In genomic region chr1:26771643-26772321, GRCh38 we compare ENCODE assay signal across 9 cellular contexts. TPM values are rescaled to one million over a fixed set of nuclear protein-coding genes. Genes with fewer than 3 reads are reported as not detected.
DNase-seq lines count a peak whose midpoint lies in the region; ATAC-seq, FAIRE-seq and TF ChIP-seq lines count a peak whose summit lies in the region.
"Had no signal": no experiment of that assay in that cellular context is flagged by ENCODE, and none has a peak within 500 bp of the region (broad histone marks: within the 10 kb centered on the region; RNA-seq: fewer than 3 reads in every experiment).

No MANE protein-coding gene starts in this region.

- TF ChIP-seq CTCF in Calu3 (IDR thresholded peaks at IDR 0.05; ENCODE audit: unreplicated experiment), result no peak
- TF ChIP-seq CTCF in right atrium auricular region (IDR thresholded peaks at IDR 0.05), result no peak
- TF ChIP-seq CTCF in smooth muscle cell (IDR thresholded peaks at IDR 0.05; ENCODE audit: borderline replicate concordance, insufficient read depth, poor library complexity, severe bottlenecking), result no peak
- no peak for TF ChIP-seq CTCF in GM13977 (IDR thresholded peaks at IDR 0.05; ENCODE audit: extremely low read depth, insufficient read depth, missing control alignments)

- peaks cover 15% of the 10 kb centered on the region for H3K4me1 Mint-ChIP-seq in Calu3 (ENCODE audit: low read depth, unreplicated experiment)
- H3K4me1 Mint-ChIP-seq in activated naive CD8-positive, alpha-beta T cell treated with anti-CD3 and anti-CD28 coated beads, Interleukin-2, amount 50 U/mL, for 24 hours, result peaks cover 32% of the 10 kb centered on the region

- no peak overlapping the region for H2AFZ ChIP-seq in smooth muscle cell (ENCODE audit: low read depth)
- H2AFZ ChIP-seq: parathyroid adenoma had no signal

- H4K20me1 ChIP-seq in smooth muscle cell (ENCODE audit: low read depth), result peaks cover 75% of the 10 kb centered on the region

- CTCF ChIA-PET in Calu3 (lab: Charles Lee), result no interaction called here

- WGBS in smooth muscle cell (ENCODE audit: low lambda C conversion rate), result 23% methylated on average over 2 of the region's 2 CpGs

- ATAC-seq in activated naive CD8-positive, alpha-beta T cell treated with anti-CD3 and anti-CD28 coated beads, Interleukin-2, amount 50 U/mL, for 24 hours, result peak; percentile 86
- no peak for ATAC-seq in GM21360 (IDR thresholded peaks at IDR 0.05; ENCODE audit: unreplicated experiment)

- H3K27me3 ChIP-seq in right atrium auricular region (no peaks in the 10 kb centered on the region), smooth muscle cell (ENCODE audit: low read depth) (no peaks in the 10 kb centered on the region)

- H3K4me3 Mint-ChIP-seq in Calu3 (ENCODE audit: low read depth, unreplicated experiment), result no peak overlapping the region
- H3K4me3 Mint-ChIP-seq in activated naive CD8-positive, alpha-beta T cell treated with anti-CD3 and anti-CD28 coated beads, Interleukin-2, amount 50 U/mL, for 24 hours, result no peak overlapping the region

- peaks cover 12% of the 10 kb centered on the region for H3K79me2 ChIP-seq in smooth muscle cell (ENCODE audit: low read depth)
- H3K79me2 ChIP-seq: parathyroid adenoma had no signal

- no TSS peak for BruUV-seq in Calu3 (replicated peaks; lab: Mats Ljungman, UMichigan)

- peak overlapping the region; percentile 46 for H3K4me2 ChIP-seq in smooth muscle cell

- H3K4me1 ChIP-seq in right atrium auricular region, result peaks cover 0 to 38% of the 10 kb centered on the region in 2 donors
- no peaks in the 10 kb centered on the region for H3K4me1 ChIP-seq in smooth muscle cell (ENCODE audit: low read depth)

- peaks cover 34% of the 10 kb centered on the region for H3K36me3 Mint-ChIP-seq in Calu3 (ENCODE audit: insufficient read depth, unreplicated experiment)
- H3K36me3 Mint-ChIP-seq in activated naive CD8-positive, alpha-beta T cell treated with anti-CD3 and anti-CD28 coated beads, Interleukin-2, amount 50 U/mL, for 24 hours (ENCODE audit: low read depth), result peaks cover 80% of the 10 kb centered on the region

- intact Hi-C loops in Calu3 (cut with micrococcal nuclease; ENCODE audit: unreplicated experiment), result no loop called here

- peak overlapping the region; percentile 70 for H3K9ac ChIP-seq in smooth muscle cell (ENCODE audit: low read depth)
- H3K9ac ChIP-seq: parathyroid adenoma had no signal

- H3K9me3 Mint-ChIP-seq in Calu3 (ENCODE audit: low read depth, unreplicated experiment), result no peaks in the 10 kb centered on the region
- no peaks in the 10 kb centered on the region for H3K9me3 Mint-ChIP-seq in activated naive CD8-positive, alpha-beta T cell treated with anti-CD3 and anti-CD28 coated beads, Interleukin-2, amount 50 U/mL, for 24 hours

- in situ Hi-C loops in GM13977 (cut with MboI; ENCODE audit: low pct_unique_long_range_greater_than_20kb, low sequenced_read_pairs, unreplicated experiment), result no loop called here

- peak overlapping the region; percentile 61 for H3K27ac Mint-ChIP-seq in Calu3 (ENCODE audit: unreplicated experiment)
- peak overlapping the region; percentile 52 for H3K27ac Mint-ChIP-seq in activated naive CD8-positive, alpha-beta T cell treated with anti-CD3 and anti-CD28 coated beads, Interleukin-2, amount 50 U/mL, for 24 hours

- FAIRE-seq in HTR-8/SVneo (lab: Jason Lieb, UNC), result peak; percentile 96

- H3K4me3 ChIP-seq in right atrium auricular region (no peak overlapping the region), smooth muscle cell (no peak overlapping the region)

- peaks cover 37% of the 10 kb centered on the region for H3F3A ChIP-seq in smooth muscle cell (ENCODE audit: low read depth)

- peak; percentile 53 for DNase-seq in Calu3
- peak; percentile 79 for DNase-seq in HTR-8/SVneo (ENCODE audit: insufficient read length, low spot score)
- DNase-seq in activated naive CD8-positive, alpha-beta T cell treated with anti-CD3 and anti-CD28 coated beads, Interleukin-2, amount 50 U/mL, for 24 hours, result peak; percentile 27
- DNase-seq in right atrium auricular region (ENCODE audit: low spot score), result peak; percentile 65
- DNase-seq in smooth muscle cell (lab: John Stamatoyannopoulos, UW; ENCODE audit: unreplicated experiment), result peak; percentile 53
- no peak for DNase-seq in GM13977 (ENCODE audit: low spot score)
- no peak for DNase-seq in activated CD4-positive, CD25-positive, alpha-beta regulatory T cell (lab: John Stamatoyannopoulos, UW)

- no peaks in the 10 kb centered on the region for H3K27me3 Mint-ChIP-seq in Calu3 (ENCODE audit: unreplicated experiment)
- no peaks in the 10 kb centered on the region for H3K27me3 Mint-ChIP-seq in activated naive CD8-positive, alpha-beta T cell treated with anti-CD3 and anti-CD28 coated beads, Interleukin-2, amount 50 U/mL, for 24 hours

- H3K27ac ChIP-seq in right atrium auricular region (peak overlapping the region; percentile 37 to 61), smooth muscle cell (ENCODE audit: low read depth) (peak overlapping the region; percentile 93)
- H3K27ac ChIP-seq: parathyroid adenoma had no signal

- H3K9me3 ChIP-seq in right atrium auricular region (no peaks in the 10 kb centered on the region), smooth muscle cell (replicated peaks; ENCODE audit: low read depth) (no peaks in the 10 kb centered on the region)

- H3K36me3 ChIP-seq in right atrium auricular region (peaks cover 95% of the 10 kb centered on the region), smooth muscle cell (ENCODE audit: low read depth) (peaks cover 12% of the 10 kb centered on the region)

RNA-seq across cellular contexts. Expression of gene PIGV, which starts 16.0 kb away (rescaled TPM):
- 9.9 and 11.9 TPM in 2 replicates for total RNA-seq in Calu3 (2022)
- total RNA-seq in right atrium auricular region, result 10 to 100 TPM in 1 of 2 donors, 1 to 10 TPM in 1; 6.4 to 13.8 TPM
- 9.9 and 13.8 TPM in 2 replicates for total RNA-seq in smooth muscle cell
- 8.7 and 9.4 TPM in 2 replicates for polyA plus RNA-seq in smooth muscle cell

RNA-seq across cellular contexts. Expression of gene ZDHHC18, which starts 54.7 kb away (rescaled TPM):
- total RNA-seq in Calu3 (2022) (21.8 and 25.8 TPM in 2 replicates), right atrium auricular region (10 to 100 TPM; 19.8 to 22.5 TPM), smooth muscle cell (16.7 and 52.5 TPM in 2 replicates)
- polyA plus RNA-seq in smooth muscle cell, result 20.3 and 20.8 TPM in 2 replicates

Comparison
In these comparisons a context has a peak if more than half of its experiments do, and no peak if none do; other contexts are left out.
1. DNase-seq: peak in Calu3 (single experiment), HTR-8/SVneo (single experiment), activated naive CD8-positive, alpha-beta T cell treated with anti-CD3 and anti-CD28 coated beads, Interleukin-2, amount 50 U/mL, for 24 hours (single experiment), right atrium auricular region (single experiment) and smooth muscle cell (single experiment); none in GM13977 (single experiment) and activated CD4-positive, CD25-positive, alpha-beta regulatory T cell (0 of 4).